In the genomic region with DNA sequence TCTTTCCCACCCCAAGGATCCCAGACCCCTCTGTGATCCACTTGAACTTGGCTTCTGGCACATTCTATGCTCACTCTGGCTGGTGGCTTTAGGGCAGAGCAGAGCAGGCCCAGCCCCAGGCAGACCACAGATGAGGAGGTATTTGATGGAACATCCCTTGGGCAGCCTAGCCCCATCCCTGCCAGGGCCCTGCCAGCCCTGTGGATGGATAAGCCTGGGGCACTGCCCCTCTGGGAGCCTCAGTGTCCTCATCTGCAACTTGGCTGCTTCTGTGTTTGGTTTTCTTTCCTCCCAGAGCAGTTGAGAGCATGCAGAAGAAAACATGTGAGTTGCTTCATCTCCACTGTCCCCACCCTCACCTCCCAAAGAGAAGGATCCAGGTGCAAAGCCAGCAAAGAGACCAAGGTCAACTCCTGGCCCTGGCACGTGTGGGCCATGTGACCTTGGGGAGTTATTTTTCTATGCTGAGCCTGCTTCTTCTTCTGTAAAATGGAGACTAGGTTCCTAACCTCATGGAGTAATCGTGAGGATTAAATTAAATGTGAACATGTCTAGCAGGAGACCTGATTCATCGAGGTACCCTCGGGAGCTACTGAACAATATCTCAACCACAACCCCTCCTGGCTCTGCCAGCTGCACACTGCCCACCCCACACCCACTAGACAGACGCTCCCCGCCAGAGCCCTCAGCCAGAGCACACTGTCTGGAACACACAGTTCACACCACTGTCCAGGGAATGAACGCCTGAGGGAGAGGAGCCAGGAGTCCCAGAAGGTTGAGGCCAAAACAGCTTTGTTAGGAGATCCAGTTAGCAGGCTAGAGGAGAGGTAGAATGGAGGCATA, we compare ENCODE assay signal across 16 cellular contexts. TPM values are rescaled to one million over a fixed set of nuclear protein-coding genes. Genes with fewer than 3 reads are reported as not detected.
DNase-seq lines count a peak whose midpoint lies in the region; ATAC-seq and TF ChIP-seq lines count a peak whose summit lies in the region.
"Had no signal": no experiment of that assay in that cellular context is flagged by ENCODE, and none has a peak within 500 bp of the region (broad histone marks: within the 10 kb centered on the region; RNA-seq: fewer than 3 reads in every experiment).

No MANE protein-coding gene starts in this region.

- H3K4me3 ChIP-seq in BE2C (ENCODE audit: low read depth, low read length), result no peak overlapping the region
- no peak overlapping the region for H3K4me3 ChIP-seq in ascending aorta

- H3K36me3 ChIP-seq in BE2C (no peaks in the 10 kb centered on the region), ascending aorta (no peaks in the 10 kb centered on the region)

- no peaks in the 10 kb centered on the region for H3K9me3 ChIP-seq in BE2C
- no peaks in the 10 kb centered on the region for H3K9me3 ChIP-seq in ascending aorta

- H3K4me1 ChIP-seq in BE2C (peaks cover 49% of the 10 kb centered on the region), ascending aorta (peaks cover 30 to 60% of the 10 kb centered on the region in 2 donors)
- H3K4me1 ChIP-seq: foreskin keratinocyte had no signal

- DNase-seq in BE2C, result peak; percentile 70
- DNase-seq in ascending aorta (ENCODE audit: low spot score in 2 of 2), result peak; percentile 55 to 86
- peak; percentile 74 for DNase-seq in left ventricle myocardium superior
- no peak for DNase-seq in sciatic nerve (ENCODE audit: low spot score)
- DNase-seq in NCI-H1694 treated with DMSO at 0.1 percent for 48 hours (lab: John Stamatoyannopoulos, UW), result no peak
- DNase-seq in DMS 273 treated with DMSO at 0.1 percent for 48 hours (lab: John Stamatoyannopoulos, UW), result no peak
- DNase-seq: activated CD4-positive, CD25-positive, alpha-beta regulatory T cell; activated gamma-delta T cell treated with Interleukin-2 at 50 U/mL for 16 hours; foreskin keratinocyte; mesenchymal stem cell; NCI-H1930; NCI-H526; stimulated activated CD4-positive, alpha-beta T cell treated with anti-CD3 and anti-CD28 coated beads, Interleukin-15, amount 100 ng/mL, for 24 hours; T-helper 17 cell had no signal

- intact Hi-C loops in ascending aorta (cut with DNase I) (no loop called here), left ventricle myocardium superior (cut with micrococcal nuclease) (no loop called here), sciatic nerve (cut with DNase I) (no loop called here)

- H3K27ac ChIP-seq in ascending aorta, result peak overlapping the region; percentile 77 to 91
- H3K27ac ChIP-seq: foreskin keratinocyte had no signal

- ATAC-seq in left ventricle myocardium superior (peak; percentile 81), sciatic nerve (peak; percentile 67), HG03565 (IDR thresholded peaks at IDR 0.05; ENCODE audit: unreplicated experiment) (no peak), HG02970 (IDR thresholded peaks at IDR 0.05; ENCODE audit: low FRiP score, unreplicated experiment) (no peak)
- ATAC-seq: foreskin keratinocyte, T-helper 17 cell had no signal

- H3K27me3 ChIP-seq in BE2C (no peaks in the 10 kb centered on the region), ascending aorta (no peaks in the 10 kb centered on the region)

- no peak for TF ChIP-seq CTCF in BE2C (IDR thresholded peaks at IDR 0.05; ENCODE audit: low read depth, low read length)
- TF ChIP-seq CTCF in ascending aorta (IDR thresholded peaks at IDR 0.05), result no peak

RNA-seq across cellular contexts. Expression of gene TNS1, which starts 14.6 kb away (rescaled TPM):
- polyA plus RNA-seq in BE2C (2012; ENCODE audit: insufficient read depth, insufficient read length, low read depth), result 65.0 TPM
- total RNA-seq in ascending aorta (1,334 TPM), left ventricle myocardium superior (783 TPM), sciatic nerve (703 TPM)

RNA-seq across cellular contexts. Expression of gene RUFY4, which starts 51.6 kb away (rescaled TPM):
- not detected for polyA plus RNA-seq in BE2C (2012; ENCODE audit: insufficient read depth, insufficient read length, low read depth)
- not detected for total RNA-seq in ascending aorta
- total RNA-seq in left ventricle myocardium superior, result not detected
- 0.36 TPM for total RNA-seq in sciatic nerve
- total RNA-seq: foreskin keratinocyte had no signal
- polyA plus RNA-seq: foreskin keratinocyte had no signal

Comparison
In these comparisons a context has a peak if more than half of its experiments do, and no peak if none do; other contexts are left out.
1. DNase-seq: peak in BE2C (single experiment), ascending aorta (2 of 2) and left ventricle myocardium superior (single experiment); none in sciatic nerve (single experiment), NCI-H1694 treated with DMSO at 0.1 percent for 48 hours (single experiment) and DMS 273 treated with DMSO at 0.1 percent for 48 hours (single experiment).
2. ATAC-seq: peak in left ventricle myocardium superior (single experiment) and sciatic nerve (single experiment); none in HG03565 (single experiment) and HG02970 (single experiment).